Comparison of ENCODE assay signal across 16 cellular contexts in the genomic region with DNA sequence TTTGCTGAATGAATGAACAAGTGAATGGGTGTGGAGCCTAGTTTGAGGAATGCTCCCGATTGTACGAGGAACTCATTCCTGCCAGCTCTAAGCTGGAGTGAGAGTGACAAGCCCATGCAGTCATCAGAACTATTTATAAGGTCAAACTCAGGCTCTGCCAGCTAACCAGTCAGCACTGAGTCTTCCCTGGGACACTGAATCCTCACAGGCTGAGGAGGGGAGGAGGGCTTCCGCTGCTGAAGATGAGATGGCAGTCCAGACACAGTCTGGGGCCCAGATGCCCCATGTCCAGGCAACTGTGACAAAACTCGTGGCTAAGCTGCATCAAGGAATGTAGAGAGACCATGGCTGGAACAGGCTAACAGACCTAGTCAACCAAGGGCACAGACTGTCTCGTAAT. TPM values are rescaled to one million over a fixed set of nuclear protein-coding genes. Genes with fewer than 3 reads are reported as not detected.
A peak's percentile ranks its signal among the peaks of the same experiment; 100 is the strongest.
DNase-seq lines count a peak whose midpoint lies in the region; ATAC-seq, FAIRE-seq and TF ChIP-seq lines count a peak whose summit lies in the region.
"Had no signal": no experiment of that assay in that cellular context is flagged by ENCODE, and none has a peak within 500 bp of the region (broad histone marks: within the 10 kb centered on the region; RNA-seq: fewer than 3 reads in every experiment).

No MANE protein-coding gene starts in this region.

- H3K79me1 ChIP-seq in H1 (ENCODE audit: low read depth, low read length), result peaks cover 11% of the 10 kb centered on the region

- TF ChIP-seq RAD21 in H1 (IDR thresholded peaks at IDR 0.05 in 1 of 2, conservative IDR thresholded peaks at IDR 0.05 in 1 of 2; ENCODE audit: low read depth in 2 of 2, low read length in 2 of 2), result no peak

- POLR2A ChIA-PET in H1 (lab: Charles Lee; ENCODE audit: partially characterized antibody), result interaction anchor here (1.1 to 2.9 kb wide), 3 partner anchors 11 to 61 kb away, joined by 3 to 20 read pairs (median 3); no protein-coding TSS in a partner anchor

- no peak overlapping the region for H3K27ac ChIP-seq in H1 (ENCODE audit: low read depth, low read length)
- H3K27ac ChIP-seq in thyroid gland, result peak overlapping the region in 2 of 3 donors; percentile 61
- H3K27ac ChIP-seq: 22Rv1, SK-N-MC, testis had no signal

- H2AK5ac ChIP-seq in H1 (ENCODE audit: low read depth, low read length), result no peak overlapping the region

- peaks cover 0 to 2% of the 10 kb centered on the region in 2 experiments for H4K20me1 ChIP-seq in H1 (replicated peaks in 1 of 2; ENCODE audit: control insufficient read depth in 1 of 2, insufficient read depth in 2 of 2, low read length in 2 of 2)

- H4K91ac ChIP-seq in H1 (replicated peaks; ENCODE audit: insufficient read length, low read length), result peak overlapping the region; percentile 8

- peaks cover 18 to 27% (median 22%) of the 10 kb centered on the region in 4 experiments for H3K4me1 ChIP-seq in H1 (replicated peaks in 1 of 4; ENCODE audit: control insufficient read depth in 3 of 4, insufficient read depth in 4 of 4, low read length in 3 of 4)
- H3K4me1 ChIP-seq in thyroid gland, result peaks cover 14 to 31% of the 10 kb centered on the region in 2 donors

- no peak overlapping the region for H3K18ac ChIP-seq in H1 (ENCODE audit: extremely low read depth, low read length)

- ATAC-seq in HG03442 (IDR thresholded peaks at IDR 0.05; ENCODE audit: unreplicated experiment) (no peak), GM21825 (IDR thresholded peaks at IDR 0.05; ENCODE audit: unreplicated experiment) (no peak), left colon (no peak)
- ATAC-seq: activated CD8-positive, alpha-beta T cell treated with anti-CD3 and anti-CD28 coated beads for 36 hours had no signal

- WGBS in H1 (ENCODE audit: extremely low coverage in 1 of 2, insufficient coverage in 1 of 2, insufficient read length in 1 of 2, insufficient replicate concordance in 2 of 2, low coverage in 1 of 2, low lambda C conversion rate in 2 of 2, missing lambda C conversion rate in 1 of 2), 2 experiments, result 82% methylated on average over 5 of the region's 5 CpGs; no CpG with 5 or more reads in 1 of the 2 experiments
- 28% methylated on average over 5 of the region's 5 CpGs for whole genome bisulfite sequencing in thyroid gland, 2 donors

- H4K8ac ChIP-seq in H1 (ENCODE audit: extremely low read depth, insufficient read depth, low read length), result no peak overlapping the region

- H2AFZ ChIP-seq in H1 (ENCODE audit: low read length), result no peak overlapping the region

- H3K36me3 ChIP-seq in H1 (ENCODE audit: control insufficient read depth in 2 of 4, insufficient read depth in 4 of 4, low read length in 3 of 4) (no peaks in the 10 kb centered on the region), thyroid gland (no peaks in the 10 kb centered on the region)

- no peak overlapping the region for H3K56ac ChIP-seq in H1 (replicated peaks; ENCODE audit: insufficient read length, low read depth, low read length)

- intact Hi-C loops in thyroid gland (cut with DNase I) (no loop called here), left colon (cut with DNase I, micrococcal nuclease) (no loop called here)

- DNase-seq in NCI-H82 (lab: John Stamatoyannopoulos, UW), result peak; percentile 30
- no peak for DNase-seq in NCI-H82 treated with DMSO at 0.1 percent for 48 hours (lab: John Stamatoyannopoulos, UW; ENCODE audit: unreplicated experiment)
- no peak for DNase-seq in H1 (ENCODE audit: low read depth in 1 of 2, low spot score in 2 of 2)
- DNase-seq in kidney tubule cell (ENCODE audit: low spot score), result peak; percentile 98
- peak; percentile 70 to 83 for DNase-seq in thyroid gland
- no peak for DNase-seq in left colon
- DNase-seq: activated CD8-positive, alpha-beta T cell treated with anti-CD3 and anti-CD28 coated beads for 36 hours; activated naive CD8-positive, alpha-beta T cell treated with anti-CD3 and anti-CD28 coated beads, Interleukin-2, amount 10 ng/mL, durations not matched to agents 7 days and 5 days; NCI-H2081 treated with DMSO at 0.1 percent for 48 hours; stimulated activated CD4-positive, alpha-beta T cell treated with anti-CD3 and anti-CD28 coated beads, Interleukin-1b, Interleukin-23, amount 100 ng/mL, for 48 hours; testis had no signal

- H3K27me3 ChIP-seq in H1 (replicated peaks in 1 of 4; ENCODE audit: control insufficient read depth in 3 of 4, extremely low read depth in 1 of 4, insufficient read depth in 3 of 4, low read length in 3 of 4) (peaks cover 0 to 15% (median 5%) of the 10 kb centered on the region in 4 experiments; a peak in 5 of 7 replicates), thyroid gland (no peaks in the 10 kb centered on the region)
- H3K27me3 ChIP-seq: testis had no signal

- no peak overlapping the region for H3K14ac ChIP-seq in H1 (ENCODE audit: insufficient read length)

- peaks cover 7 to 43% of the 10 kb centered on the region in 2 experiments for H3K79me2 ChIP-seq in H1 (ENCODE audit: control insufficient read depth in 1 of 2, insufficient read depth in 2 of 2, low read length in 2 of 2)

- peak overlapping the region; percentile 18; the same call in 1 of the 2 replicates for H2BK12ac ChIP-seq in H1 (ENCODE audit: low read depth, low read length)

- H4K5ac ChIP-seq in H1 (ENCODE audit: insufficient read length, low read depth, low read length), result no peak overlapping the region

- H2BK15ac ChIP-seq in H1 (ENCODE audit: low read length), result peak overlapping the region; percentile 5; the same call in 1 of the 2 replicates

- TF ChIP-seq POLR2A in H1 (IDR thresholded peaks at IDR 0.05; ENCODE audit: control extremely low read depth in 1 of 2, low read depth in 2 of 2, low read length in 2 of 2) (no peak), thyroid gland (IDR thresholded peaks at IDR 0.05) (no peak)

- no peak overlapping the region for H3K9ac ChIP-seq in H1 (replicated peaks in 1 of 4; ENCODE audit: extremely low read depth in 1 of 4, low read depth in 3 of 4, low read length in 3 of 4)

- no peak overlapping the region for H3K23ac ChIP-seq in H1 (ENCODE audit: insufficient read length)

- H2BK5ac ChIP-seq in H1 (ENCODE audit: low read depth, low read length), result no peak overlapping the region

- no peak for TF ChIP-seq EP300 in H1 (IDR thresholded peaks at IDR 0.05; ENCODE audit: borderline replicate concordance in 1 of 2, low read depth in 2 of 2, low read length in 2 of 2)

- H3K23me2 ChIP-seq in H1 (ENCODE audit: low read depth, low read length), result peaks cover 21% of the 10 kb centered on the region

- TF ChIP-seq CTCF in H1 (IDR thresholded peaks at IDR 0.05; ENCODE audit: control extremely low read depth in 1 of 3, insufficient read depth in 1 of 3, low read depth in 1 of 3, low read length in 3 of 3) (no peak), thyroid gland (IDR thresholded peaks at IDR 0.05) (no peak)

- H3K9me3 ChIP-seq in H1 (ENCODE audit: insufficient read depth in 2 of 2, low read depth in 1 of 2, low read length in 1 of 2) (no peaks in the 10 kb centered on the region), thyroid gland (no peaks in the 10 kb centered on the region)
- H3K9me3 ChIP-seq: testis had no signal

- H2BK120ac ChIP-seq in H1 (replicated peaks; ENCODE audit: low read depth, low read length), result no peak overlapping the region

- FAIRE-seq in H1 (lab: Jason Lieb, UNC), result no peak

- peak overlapping the region in 1 of 2 experiments; percentile 79; a peak in 1 of 4 replicates for H3K4me2 ChIP-seq in H1 (ENCODE audit: insufficient read depth in 1 of 2, low read depth in 2 of 2, low read length in 2 of 2)

- no peak overlapping the region for H3K4me3 ChIP-seq in H1 (ENCODE audit: extremely low read depth in 1 of 4, insufficient read depth in 2 of 4, low read depth in 3 of 4, low read length in 4 of 4)
- no peak overlapping the region for H3K4me3 ChIP-seq in thyroid gland (replicated peaks in 1 of 3)
- H3K4me3 ChIP-seq: SK-N-MC, testis had no signal

- peak overlapping the region; percentile 17 for H3K4ac ChIP-seq in H1 (replicated peaks; ENCODE audit: insufficient read length, low read depth, low read length)

- CTCF ChIA-PET in H1 (lab: Charles Lee; ENCODE audit: partially characterized antibody), result interaction anchor here (0.6 to 6.6 kb wide), 9 partner anchors 22 to 248 kb away, joined by 3 to 81 read pairs (median 5); a partner anchor contains a TSS

- no peak overlapping the region for H2BK20ac ChIP-seq in H1 (ENCODE audit: low read length)

TF ChIP-seq in H1, 55 proteins besides CTCF, POLR2A, EP300 and RAD21 (continues in another document):
- TF ChIP-seq HDAC2 (IDR thresholded peaks at IDR 0.05; ENCODE audit: borderline replicate concordance in 1 of 2, low read depth in 2 of 2, low read length in 2 of 2), result no peak
- TF ChIP-seq FOSL1 (IDR thresholded peaks at IDR 0.05; ENCODE audit: insufficient read depth, low read depth, low read length), result no peak

RNA-seq across cellular contexts. Expression of a gene that starts 4.0 kb away (rescaled TPM):
- total RNA-seq in H1 (2021; fragmentation: NEBNext Ultra II Directional; extraction: Animal tissue kit (Norgen Biotek cat#: 25700)), result 20.8 and 22.1 TPM in 2 replicates
- polyA plus RNA-seq in H1 (2011; rRNA removed), result 5.4 and 11.0 TPM in 2 replicates
- 9.7 TPM for polyA plus RNA-seq in H1 (2011; cell fraction: cytosol; rRNA removed)
- polyA plus RNA-seq in H1 (2011; cell fraction: nucleus; rRNA removed), result 38.0 TPM
- polyA plus RNA-seq in H1 (2012, experiment 1 of 2), result 13.2 to 16.4 TPM (median 13.8 TPM) in 4 replicates
- polyA plus RNA-seq in H1 (2012, experiment 2 of 2), result 3.2 TPM
- polyA plus RNA-seq in H1 (2013, experiment 1 of 2), result 19.9 TPM
- polyA plus RNA-seq in H1 (2013, experiment 2 of 2), result 17.6 TPM
- 28.0 and 31.2 TPM in 2 replicates for polyA minus RNA-seq in H1 (2011; rRNA and poly(A)+ RNA removed)
- 11.9 TPM for polyA minus RNA-seq in H1 (2011; cell fraction: cytosol; rRNA and poly(A)+ RNA removed)
- 29.2 TPM for polyA minus RNA-seq in H1 (2011; cell fraction: nucleus; rRNA and poly(A)+ RNA removed)
- total RNA-seq in thyroid gland, result 10 to 100 TPM in 1 of 4 donors, 1 to 10 TPM in 3; 2.8 to 10.3 (median 7.4) TPM
- 10 to 100 TPM in 1 of 2 donors, 1 to 10 TPM in 1; 6.7 to 43.3 TPM for total RNA-seq in left colon
- total RNA-seq: mononuclear cell had no signal

RNA-seq across cellular contexts. Expression of a gene that starts 22.2 kb away (rescaled TPM):
- 24.2 and 26.2 TPM in 2 replicates for total RNA-seq in H1 (2021; fragmentation: NEBNext Ultra II Directional; extraction: Animal tissue kit (Norgen Biotek cat#: 25700))
- 28.7 and 55.1 TPM in 2 replicates for polyA plus RNA-seq in H1 (2011; rRNA removed)
- 27.5 TPM for polyA plus RNA-seq in H1 (2011; cell fraction: cytosol; rRNA removed)
- polyA plus RNA-seq in H1 (2011; cell fraction: nucleus; rRNA removed), result 34.3 TPM
- polyA plus RNA-seq in H1 (2012, experiment 1 of 2), result 24.5 to 28.7 TPM (median 26.8 TPM) in 4 replicates
- 26.6 TPM for polyA plus RNA-seq in H1 (2012, experiment 2 of 2)
- polyA plus RNA-seq in H1 (2013, experiment 1 of 2), result 15.1 TPM
- 15.9 TPM for polyA plus RNA-seq in H1 (2013, experiment 2 of 2)
- 25.0 and 34.0 TPM in 2 replicates for polyA minus RNA-seq in H1 (2011; rRNA and poly(A)+ RNA removed)
- 20.8 TPM for polyA minus RNA-seq in H1 (2011; cell fraction: cytosol; rRNA and poly(A)+ RNA removed)
- polyA minus RNA-seq in H1 (2011; cell fraction: nucleus; rRNA and poly(A)+ RNA removed), result 33.3 TPM
- total RNA-seq in thyroid gland (10 to 100 TPM; 29.4 to 65.8 (median 45.7) TPM), left colon (10 to 100 TPM; 27.7 to 34.8 TPM)

Comparison
In these comparisons a context has a peak if more than half of its experiments do, and no peak if none do; other contexts are left out.
1. DNase-seq: peak in NCI-H82 (single experiment), kidney tubule cell (single experiment) and thyroid gland (2 of 2); none in NCI-H82 treated with DMSO at 0.1 percent for 48 hours (single experiment), H1 (0 of 2) and left colon (0 of 2).